ENCODE assay signal across 9 cellular contexts in genomic region chr12:106342397-106343212, GRCh38. TPM values are rescaled to one million over a fixed set of nuclear protein-coding genes. Genes with fewer than 3 reads are reported as not detected.
A peak's percentile ranks its signal among the peaks of the same experiment; 100 is the strongest.
DNase-seq lines count a peak whose midpoint lies in the region; ATAC-seq and TF ChIP-seq lines count a peak whose summit lies in the region.
"Had no signal": no experiment of that assay in that cellular context is flagged by ENCODE, and none has a peak within 500 bp of the region (broad histone marks: within the 10 kb centered on the region; RNA-seq: fewer than 3 reads in every experiment).

No MANE protein-coding gene starts in this region.

- in situ Hi-C loops in Panc1 (cut with HindIII; ENCODE audit: low pct_unique_long_range_greater_than_20kb, low sequenced_read_pairs) = no loop called here

- CTCF ChIA-PET in Panc1 (lab: Charles Lee) = no interaction called here

- POLR2A ChIA-PET in Panc1 (lab: Charles Lee) = no interaction called here

- peak overlapping the region; percentile 8 for H3K4me3 ChIP-seq in AG09309 (ENCODE audit: control insufficient read depth, low read depth, low read length)
- no peak overlapping the region for H3K4me3 ChIP-seq in Panc1 (ENCODE audit: low read depth in 2 of 2, low read length in 2 of 2)
- H3K4me3 ChIP-seq in fibroblast of the aortic adventitia (ENCODE audit: low read depth, low read length) = peak overlapping the region; percentile 47

- intact Hi-C loops in Panc1 (cut with micrococcal nuclease; ENCODE audit: unreplicated experiment) = no loop called here

- H3K27ac ChIP-seq in Panc1 (ENCODE audit: low read length) = no peak overlapping the region

- no TSS peak for BruUV-seq in Panc1 (replicated peaks; lab: Mats Ljungman, UMichigan)

- H3K9me3 ChIP-seq in Panc1 (ENCODE audit: control insufficient read depth, insufficient read depth, low read depth, low read length) = no peaks in the 10 kb centered on the region

- H3K4me1 ChIP-seq in Panc1 (ENCODE audit: control insufficient read depth, insufficient read depth, low read length) = peaks cover 3% of the 10 kb centered on the region; the same call in 1 of the 2 replicates

- peaks cover 5% of the 10 kb centered on the region; the same call in 1 of the 2 replicates for H3K27me3 ChIP-seq in Panc1 (ENCODE audit: control insufficient read depth, insufficient read depth, low read length)

- DNase-seq in AG09309 (ENCODE audit: low read depth) = peak; percentile 45
- no peak for DNase-seq in Panc1 (ENCODE audit: low read depth, low spot score)
- peak; percentile 92 for DNase-seq in fibroblast of the aortic adventitia (ENCODE audit: low read depth)
- DNase-seq in omental fat pad (ENCODE audit: low spot score) = no peak
- no peak for DNase-seq in DMS153 (lab: John Stamatoyannopoulos, UW)
- DNase-seq: naive B cell had no signal

- 0 out of 2 replicates have a peak, but pooled peaks have one; percentile 52 for ATAC-seq in Panc1
- peak; percentile 94 for ATAC-seq in omental fat pad (ENCODE audit: low FRiP score)
- ATAC-seq in GM21381 (IDR thresholded peaks at IDR 0.05; ENCODE audit: unreplicated experiment) = no peak
- ATAC-seq in HG03095 (IDR thresholded peaks at IDR 0.05; ENCODE audit: unreplicated experiment) = no peak
- no peak for ATAC-seq in GM21786 (IDR thresholded peaks at IDR 0.05; ENCODE audit: unreplicated experiment)

- TF ChIP-seq CTCF in AG09309 (IDR thresholded peaks at IDR 0.05; ENCODE audit: control insufficient read depth, insufficient read depth, low read depth, low read length, missing control alignments) = no peak
- TF ChIP-seq CTCF in Panc1 (IDR thresholded peaks at IDR 0.05) = no peak
- TF ChIP-seq CTCF in fibroblast of the aortic adventitia (IDR thresholded peaks at IDR 0.05; ENCODE audit: insufficient read depth, low read length) = no peak
- no peak for TF ChIP-seq CTCF in omental fat pad (IDR thresholded peaks at IDR 0.05)

- no peaks in the 10 kb centered on the region for H3K36me3 ChIP-seq in Panc1 (ENCODE audit: control insufficient read depth, insufficient read depth, low read length)

RNA-seq across cellular contexts. Expression of gene POLR3B, which starts 14.9 kb away (rescaled TPM):
- total RNA-seq in Panc1 (2021; ENCODE audit: unreplicated experiment) (8.2 TPM), fibroblast of the aortic adventitia (ENCODE audit: low replicate concordance) (11.1 and 18.5 TPM in 2 replicates), omental fat pad (10 to 100 TPM in 1 of 4 donors, 1 to 10 TPM in 3; 7.1 to 10.9 (median 8.4) TPM)
- polyA plus RNA-seq in Panc1 (2012; ENCODE audit: insufficient read length) = 4.4 TPM

RNA-seq across cellular contexts. Expression of gene TCP11L2, which starts 40.1 kb away (rescaled TPM):
- total RNA-seq in Panc1 (2021; ENCODE audit: unreplicated experiment) (3.5 TPM), fibroblast of the aortic adventitia (ENCODE audit: low replicate concordance) (36.1 and 42.4 TPM in 2 replicates), omental fat pad (10 to 100 TPM; 14.3 to 54.1 (median 23.9) TPM)
- polyA plus RNA-seq in Panc1 (2012; ENCODE audit: insufficient read length) = 3.0 TPM

Comparison
In these comparisons a context has a peak if more than half of its experiments do, and no peak if none do; other contexts are left out.
1. DNase-seq: peak in AG09309 (single experiment) and fibroblast of the aortic adventitia (single experiment); none in Panc1 (single experiment), omental fat pad (single experiment) and DMS153 (single experiment).
2. H3K4me3 ChIP-seq: peak in AG09309 (single experiment) and fibroblast of the aortic adventitia (single experiment); none in Panc1 (0 of 2).
3. ATAC-seq: peak in Panc1 (single experiment) and omental fat pad (single experiment); none in GM21381 (single experiment), HG03095 (single experiment) and GM21786 (single experiment).